ENCODE assay signal across 12 cellular contexts in genomic region chr1:10662824-10663667, GRCh38.
DNase-seq lines count a peak whose midpoint lies in the region; ATAC-seq, FAIRE-seq and TF ChIP-seq lines count a peak whose summit lies in the region.
"Had no signal": no experiment of that assay in that cellular context is flagged by ENCODE, and none has a peak within 500 bp of the region (broad histone marks: within the 10 kb centered on the region; RNA-seq: fewer than 3 reads in every experiment).

No MANE protein-coding gene starts in this region.

- H3K9ac ChIP-seq in liver (ENCODE audit: low read depth in 1 of 2, low read length in 2 of 2) = peak overlapping the region; percentile 19 to 40
- H3K9ac ChIP-seq in HepG2 (ENCODE audit: insufficient read depth, low read depth, low read length) = no peak overlapping the region
- H3K9ac ChIP-seq in parathyroid adenoma = no peak overlapping the region

- H2AFZ ChIP-seq in HepG2 (ENCODE audit: low read length) (no peak overlapping the region), parathyroid adenoma (peak overlapping the region; percentile 53)

- CTCF ChIA-PET in HepG2 (lab: Yijun Ruan, JAX; ENCODE audit: low intra/inter-chr PET ratio, low total read pairs) = no interaction called here

- H3K4me1 ChIP-seq in liver (ENCODE audit: control insufficient read depth in 4 of 4, insufficient read depth in 4 of 4, low read length in 3 of 4) (peaks cover 16 to 47% (median 33%) of the 10 kb centered on the region in 4 donors), HepG2 (ENCODE audit: insufficient read depth, low read length) (peaks cover 12% of the 10 kb centered on the region), parathyroid adenoma (no peaks in the 10 kb centered on the region), body of pancreas (peaks cover 43% of the 10 kb centered on the region)

- intact Hi-C loops in HepG2 (cut with micrococcal nuclease; ENCODE audit: unreplicated experiment) (no loop called here), left ventricle myocardium superior (cut with micrococcal nuclease) (no loop called here), body of pancreas (cut with DNase I) (no loop called here)

- TF ChIP-seq EP300 in HepG2 (IDR thresholded peaks at IDR 0.05; ENCODE audit: low read depth in 2 of 2, low read length in 2 of 2) (no peak), HepG2 (CRISPR knock-in tag; IDR thresholded peaks at IDR 0.05; ENCODE audit: borderline replicate concordance) (no peak)

- no peak overlapping the region for H3K4me2 ChIP-seq in HepG2 (ENCODE audit: low read depth, low read length)
- H3K4me2 ChIP-seq in parathyroid adenoma (ENCODE audit: low read length) = no peak overlapping the region

- no peak for DNase-seq in HepG2 (ENCODE audit: low spot score)
- no peak for DNase-seq in left ventricle myocardium superior
- no peak for DNase-seq in NCI-H2107 treated with DMSO at 0.1 percent for 48 hours (lab: John Stamatoyannopoulos, UW; ENCODE audit: unreplicated experiment)
- DNase-seq in body of pancreas = no peak
- DNase-seq: activated CD8-positive, alpha-beta memory T cell treated with anti-CD3 and anti-CD28 coated beads for 24 hours; activated effector memory CD4-positive, alpha-beta T cell treated with anti-CD3 and anti-CD28 coated beads, Interleukin-2, amount 50 U/mL, for 16 hours; GF-D8; stimulated activated CD4-positive, alpha-beta T cell treated with anti-CD3 and anti-CD28 coated beads, Interleukin-4, amount 100 ng/mL, for 1 hour had no signal

- H3K27me3 ChIP-seq in liver (ENCODE audit: control insufficient read depth in 4 of 4, insufficient read depth in 4 of 4, low read length in 3 of 4) (no peaks in the 10 kb centered on the region), HepG2 (ENCODE audit: control insufficient read depth in 1 of 2, insufficient read depth in 2 of 2, low read length in 2 of 2) (no peaks in the 10 kb centered on the region), parathyroid adenoma (ENCODE audit: control insufficient read depth, insufficient read depth, low read length) (no peaks in the 10 kb centered on the region), body of pancreas (no peaks in the 10 kb centered on the region)

- TF ChIP-seq POLR2A in HepG2 (IDR thresholded peaks at IDR 0.05; ENCODE audit: insufficient read depth in 1 of 2, low read depth in 2 of 2, low read length in 2 of 2) (no peak), body of pancreas (IDR thresholded peaks at IDR 0.05) (no peak)

- WGBS in liver = 77% methylated on average over 25 of the region's 25 CpGs
- WGBS in HepG2 (ENCODE audit: low lambda C conversion rate) = 94% methylated on average over 18 of the region's 25 CpGs
- 79 to 92% methylated on average over 20 to 23 of the region's 25 CpGs for WGBS in body of pancreas, 2 donors

- TF ChIP-seq CTCF in liver (IDR thresholded peaks at IDR 0.05; ENCODE audit: low read depth, low read length, missing input control) (no peak), HepG2 (CRISPR knock-in tag; IDR thresholded peaks at IDR 0.05) (no peak), parathyroid adenoma (IDR thresholded peaks at IDR 0.05) (no peak), body of pancreas (IDR thresholded peaks at IDR 0.05) (no peak)

- POLR2A ChIA-PET in HepG2 (lab: Yijun Ruan, JAX) = no interaction called here

- H4K20me1 ChIP-seq in HepG2 (ENCODE audit: insufficient read depth, low read length) = no peaks in the 10 kb centered on the region

- H3K4me3 ChIP-seq in liver (ENCODE audit: low read depth in 1 of 3, low read length in 3 of 3) = no peak overlapping the region
- no peak overlapping the region for H3K4me3 ChIP-seq in HepG2 (replicated peaks in 1 of 3; ENCODE audit: insufficient read depth in 1 of 3, low read depth in 2 of 3, low read length in 3 of 3)
- H3K4me3 ChIP-seq in parathyroid adenoma (ENCODE audit: low read depth, low read length) = no peak overlapping the region
- no peak overlapping the region for H3K4me3 ChIP-seq in body of pancreas

- no peak for TF ChIP-seq RAD21 in liver (IDR thresholded peaks at IDR 0.05)
- TF ChIP-seq RAD21 in HepG2 (CRISPR knock-in tag; IDR thresholded peaks at IDR 0.05) = no peak

- BruUV-seq in HepG2 (replicated peaks; lab: Mats Ljungman, UMichigan) = no TSS peak

- ATAC-seq in HepG2 (no peak), left ventricle myocardium superior (peak; percentile 42), HG03025 (IDR thresholded peaks at IDR 0.05; ENCODE audit: low FRiP score, unreplicated experiment) (no peak), GM19395 (IDR thresholded peaks at IDR 0.05; ENCODE audit: unreplicated experiment) (no peak), body of pancreas (no peak)

- no peaks in the 10 kb centered on the region for H3K79me2 ChIP-seq in HepG2 (ENCODE audit: insufficient read depth, low read length)
- no peaks in the 10 kb centered on the region for H3K79me2 ChIP-seq in parathyroid adenoma

- H3K9me3 ChIP-seq in liver (ENCODE audit: control insufficient read depth in 4 of 4, low read length in 3 of 4) = no peaks in the 10 kb centered on the region
- no peaks in the 10 kb centered on the region for H3K9me3 ChIP-seq in HepG2 (ENCODE audit: low read length)
- no peaks in the 10 kb centered on the region for H3K9me3 ChIP-seq in parathyroid adenoma (ENCODE audit: control insufficient read depth, low read length)
- H3K9me3 ChIP-seq in body of pancreas = no peaks in the 10 kb centered on the region

- H3K36me3 ChIP-seq in liver (ENCODE audit: control insufficient read depth in 4 of 4, insufficient read depth in 3 of 4, low read depth in 1 of 4, low read length in 3 of 4) (peaks cover 0 to 6% (median 2%) of the 10 kb centered on the region in 4 donors), HepG2 (replicated peaks in 1 of 2; ENCODE audit: control insufficient read depth in 1 of 2, insufficient read depth in 2 of 2, low read length in 2 of 2) (no peaks in the 10 kb centered on the region), parathyroid adenoma (ENCODE audit: control insufficient read depth, insufficient read depth, low read length) (no peaks in the 10 kb centered on the region), body of pancreas (replicated peaks in 1 of 2; ENCODE audit: insufficient read depth in 1 of 2, low read depth in 2 of 2) (peaks cover 0 to 7% of the 10 kb centered on the region in 2 donors)

- H3K27ac ChIP-seq in liver (ENCODE audit: low read depth in 1 of 2, low read length in 2 of 2) (peak overlapping the region; percentile 82 to 86), HepG2 (ENCODE audit: extremely low read length, insufficient read depth, low read length) (no peak overlapping the region), parathyroid adenoma (no peak overlapping the region), body of pancreas (peak overlapping the region in 2 of 4 donors; percentile 40 to 57)

- in situ Hi-C loops in HepG2 (cut with HindIII; ENCODE audit: extremely low pct_ligation_motif_present, low pct_unique_long_range_greater_than_20kb) = no loop called here

- FAIRE-seq in HepG2 (lab: Jason Lieb, UNC) = no peak

TF ChIP-seq in liver, 16 proteins besides CTCF, POLR2A, EP300 and RAD21:
- TF ChIP-seq SP1 (IDR thresholded peaks at IDR 0.05) (no peak), ATF3 (IDR thresholded peaks at IDR 0.05) (no peak), RXRA (IDR thresholded peaks at IDR 0.05) (peak in 1 of 2 donors; percentile 61)

TF ChIP-seq in HepG2, 621 proteins besides CTCF, POLR2A, EP300 and RAD21 (continues in another document):
- TF ChIP-seq ZFP82 (CRISPR knock-in tag; IDR thresholded peaks at IDR 0.05; ENCODE audit: borderline replicate concordance) (no peak), SETDB1 (CRISPR knock-in tag; IDR thresholded peaks at IDR 0.05; ENCODE audit: borderline replicate concordance) (no peak), SIN3A (IDR thresholded peaks at IDR 0.05; ENCODE audit: borderline replicate concordance, low read depth, low read length) (no peak), PAXIP1 (CRISPR knock-in tag; conservative IDR thresholded peaks at IDR 0.05) (no peak), CEBPB (IDR thresholded peaks at IDR 0.05; ENCODE audit: borderline replicate concordance, low read depth, low read length) (no peak), ARNTL (CRISPR knock-in tag; IDR thresholded peaks at IDR 0.05) (no peak), ZNF615 (CRISPR knock-in tag; IDR thresholded peaks at IDR 0.05; ENCODE audit: borderline replicate concordance) (no peak), RFX3 (CRISPR knock-in tag; IDR thresholded peaks at IDR 0.05) (no peak)

Comparison
In these comparisons a context has a peak if more than half of its experiments do, and no peak if none do; other contexts are left out.
1. H3K27ac ChIP-seq: peak in liver (2 of 2); none in HepG2 (single experiment) and parathyroid adenoma (single experiment).
2. H3K9ac ChIP-seq: peak in liver (2 of 2); none in HepG2 (single experiment) and parathyroid adenoma (single experiment).